12 cellular contexts compared by ENCODE assay signal in genomic region chr6:166419717-166420116, GRCh38. TPM values are rescaled to one million over a fixed set of nuclear protein-coding genes. Genes with fewer than 3 reads are reported as not detected.
DNase-seq lines count a peak whose midpoint lies in the region; ATAC-seq and TF ChIP-seq lines count a peak whose summit lies in the region.
"Had no signal": no experiment of that assay in that cellular context is flagged by ENCODE, and none has a peak within 500 bp of the region (broad histone marks: within the 10 kb centered on the region; RNA-seq: fewer than 3 reads in every experiment).

No MANE protein-coding gene starts in this region.

- H3K79me2 ChIP-seq in MM.1S (ENCODE audit: low read length) (no peaks in the 10 kb centered on the region), mesendoderm (ENCODE audit: control insufficient read depth, insufficient read depth, low read length) (no peaks in the 10 kb centered on the region)

- H3K27me3 ChIP-seq in MM.1S (replicated peaks; ENCODE audit: insufficient read depth, low read length) = no peaks in the 10 kb centered on the region
- H3K27me3 ChIP-seq in mesendoderm (ENCODE audit: insufficient read depth, low read length, poor library complexity) = no peaks in the 10 kb centered on the region
- H3K27me3 ChIP-seq in sigmoid colon = no peaks in the 10 kb centered on the region
- H3K27me3 ChIP-seq: cardiac muscle cell, esophagus squamous epithelium had no signal

- H3K23ac ChIP-seq in mesendoderm (ENCODE audit: low read length) = no peak overlapping the region

- no peak overlapping the region for H3K18ac ChIP-seq in mesendoderm (ENCODE audit: low read length)

- H3K4me1 Mint-ChIP-seq in activated T-cell treated with anti-CD3 and anti-CD28 coated beads, Interleukin-2, amount 50 U/mL, for 72 hours (ENCODE audit: low read depth) = peaks cover 67% of the 10 kb centered on the region
- peaks cover 63% of the 10 kb centered on the region for H3K4me1 Mint-ChIP-seq in stimulated activated naive CD8-positive, alpha-beta T cell treated with anti-CD3 and anti-CD28 coated beads, Interleukin-15, amount 100 ng/mL, for 72 hours

- H2AFZ ChIP-seq in MM.1S (ENCODE audit: low read length) = 0 out of 2 replicates have a peak overlapping the region, but pooled peaks have one; percentile 45

- H3K27ac ChIP-seq in MM.1S (ENCODE audit: low read length) (peak overlapping the region; percentile 93), mesendoderm (ENCODE audit: low read depth, low read length) (no peak overlapping the region), sigmoid colon (no peak overlapping the region)
- H3K27ac ChIP-seq: cardiac muscle cell had no signal

- H3K27ac Mint-ChIP-seq in activated T-cell treated with anti-CD3 and anti-CD28 coated beads, Interleukin-2, amount 50 U/mL, for 72 hours = no peak overlapping the region
- peak overlapping the region in 1 of 2 donors; percentile 78 for H3K27ac Mint-ChIP-seq in stimulated activated naive CD8-positive, alpha-beta T cell treated with anti-CD3 and anti-CD28 coated beads, Interleukin-15, amount 100 ng/mL, for 72 hours
- H3K27ac Mint-ChIP-seq: nephron progenitor cell had no signal

- no peak overlapping the region for H4K8ac ChIP-seq in mesendoderm (ENCODE audit: low read depth, low read length)

- no peaks in the 10 kb centered on the region for H4K20me1 ChIP-seq in MM.1S (ENCODE audit: insufficient read depth, low read length)

- no CpG with 5 or more reads among the region's 15 CpGs for WGBS in mesendoderm (ENCODE audit: extremely low coverage, insufficient coverage, low lambda C conversion rate)
- WGBS in sigmoid colon, 2 donors = 92 to 93% methylated on average over 15 of the region's 15 CpGs

- H3K4me3 Mint-ChIP-seq in activated T-cell treated with anti-CD3 and anti-CD28 coated beads, Interleukin-2, amount 50 U/mL, for 72 hours = peak overlapping the region; percentile 36 to 58
- peak overlapping the region; percentile 40 to 41 for H3K4me3 Mint-ChIP-seq in stimulated activated naive CD8-positive, alpha-beta T cell treated with anti-CD3 and anti-CD28 coated beads, Interleukin-15, amount 100 ng/mL, for 72 hours
- H3K4me3 Mint-ChIP-seq: nephron progenitor cell had no signal

- H3K4me3 ChIP-seq in MM.1S (ENCODE audit: low read length) (no peak overlapping the region), mesendoderm (ENCODE audit: low read length) (no peak overlapping the region), sigmoid colon (no peak overlapping the region)
- H3K4me3 ChIP-seq: cardiac muscle cell, esophagus squamous epithelium had no signal

- H4K5ac ChIP-seq in mesendoderm (ENCODE audit: low read length) = no peak overlapping the region

- no peak overlapping the region for H3K4ac ChIP-seq in mesendoderm (ENCODE audit: low read depth, low read length)

- peak; percentile 6 to 14 for ATAC-seq in activated T-cell treated with anti-CD3 and anti-CD28 coated beads, Interleukin-2, amount 50 U/mL, for 72 hours (replicated peaks in 1 of 2)
- peak; percentile 7 for ATAC-seq in GM21825 (IDR thresholded peaks at IDR 0.05; ENCODE audit: unreplicated experiment)
- ATAC-seq in stimulated activated naive CD8-positive, alpha-beta T cell treated with anti-CD3 and anti-CD28 coated beads, Interleukin-15, amount 100 ng/mL, for 72 hours = peak; percentile 3

- H3K36me3 Mint-ChIP-seq in activated T-cell treated with anti-CD3 and anti-CD28 coated beads, Interleukin-2, amount 50 U/mL, for 72 hours (ENCODE audit: insufficient read depth in 2 of 2) = peaks cover 20 to 21% of the 10 kb centered on the region in 2 donors

- no peak overlapping the region for H2BK5ac ChIP-seq in mesendoderm (ENCODE audit: low read length)

- TF ChIP-seq CTCF in MM.1S (IDR thresholded peaks at IDR 0.05; ENCODE audit: low read length) = no peak
- no peak for TF ChIP-seq CTCF in sigmoid colon (IDR thresholded peaks at IDR 0.05)

- H3K9ac ChIP-seq in MM.1S (ENCODE audit: low read length) = peak overlapping the region; percentile 38; the same call in 1 of the 2 replicates
- H3K9ac ChIP-seq in mesendoderm (ENCODE audit: low read length) = no peak overlapping the region

- H3K9me3 Mint-ChIP-seq in activated T-cell treated with anti-CD3 and anti-CD28 coated beads, Interleukin-2, amount 50 U/mL, for 72 hours = peaks cover 14 to 16% of the 10 kb centered on the region in 2 donors
- H3K9me3 Mint-ChIP-seq in stimulated activated naive CD8-positive, alpha-beta T cell treated with anti-CD3 and anti-CD28 coated beads, Interleukin-15, amount 100 ng/mL, for 72 hours = peaks cover 14 to 17% of the 10 kb centered on the region in 2 donors

- no peak overlapping the region for H3K56ac ChIP-seq in mesendoderm (ENCODE audit: low read length)

- peaks cover 25% of the 10 kb centered on the region for H3K4me1 ChIP-seq in MM.1S (ENCODE audit: low read length)
- H3K4me1 ChIP-seq in mesendoderm (ENCODE audit: control insufficient read depth, low read depth, low read length) = no peaks in the 10 kb centered on the region
- peaks cover 0 to 9% (median 0%) of the 10 kb centered on the region in 4 donors for H3K4me1 ChIP-seq in sigmoid colon

- H3K9me3 ChIP-seq in MM.1S (replicated peaks; ENCODE audit: insufficient read depth, low read length) (no peaks in the 10 kb centered on the region), sigmoid colon (no peaks in the 10 kb centered on the region)
- H3K9me3 ChIP-seq: esophagus squamous epithelium had no signal

- H3K4me2 ChIP-seq in MM.1S (ENCODE audit: low read depth, low read length) (peak overlapping the region; percentile 45), mesendoderm (ENCODE audit: low read length) (no peak overlapping the region)

- no peak for TF ChIP-seq POLR2A in sigmoid colon (IDR thresholded peaks at IDR 0.05)

- H2BK15ac ChIP-seq in mesendoderm (replicated peaks; ENCODE audit: low read depth) = no peak overlapping the region

- H2AK5ac ChIP-seq in mesendoderm (ENCODE audit: low read length) = no peak overlapping the region

- no peaks in the 10 kb centered on the region for H3K9me2 ChIP-seq in MM.1S (replicated peaks; ENCODE audit: insufficient read depth, low read length)

- peaks cover 16% of the 10 kb centered on the region for H3F3A ChIP-seq in MM.1S (ENCODE audit: insufficient read depth, low read length)

- H3K36me3 ChIP-seq in MM.1S (replicated peaks; ENCODE audit: insufficient read depth, low read length) (no peaks in the 10 kb centered on the region), mesendoderm (ENCODE audit: control insufficient read depth, insufficient read depth, low read length) (peaks cover 2% of the 10 kb centered on the region), sigmoid colon (peaks cover 0 to 49% (median 8%) of the 10 kb centered on the region in 4 donors)
- H3K36me3 ChIP-seq: cardiac muscle cell had no signal

- DNase-seq in activated T-cell treated with anti-CD3 and anti-CD28 coated beads, Interleukin-2, amount 50 U/mL, for 72 hours = no peak
- DNase-seq in activated T-cell treated with anti-CD3 and anti-CD28 coated beads for 4 hours (no peak), MM.1S (no peak), mesendoderm (no peak), sigmoid colon (no peak), DMS114 treated with DMSO at 0.1 percent for 48 hours (lab: John Stamatoyannopoulos, UW; ENCODE audit: unreplicated experiment) (no peak)
- no peak for DNase-seq in stimulated activated naive CD8-positive, alpha-beta T cell treated with anti-CD3 and anti-CD28 coated beads, Interleukin-15, amount 100 ng/mL, for 72 hours
- DNase-seq: esophagus squamous epithelium, NCI-H2081 treated with DMSO at 0.1 percent for 48 hours, nephron progenitor cell had no signal

- no peak for TF ChIP-seq EP300 in sigmoid colon (IDR thresholded peaks at IDR 0.05)

- H2BK120ac ChIP-seq in mesendoderm (ENCODE audit: low read depth, low read length) = no peak overlapping the region

- no peaks in the 10 kb centered on the region for H3K79me1 ChIP-seq in mesendoderm (ENCODE audit: low read length)

- intact Hi-C loops in sigmoid colon (cut with DNase I) = no loop called here

- no peaks in the 10 kb centered on the region for H3K27me3 Mint-ChIP-seq in activated T-cell treated with anti-CD3 and anti-CD28 coated beads, Interleukin-2, amount 50 U/mL, for 72 hours (ENCODE audit: low read depth)
- H3K27me3 Mint-ChIP-seq in stimulated activated naive CD8-positive, alpha-beta T cell treated with anti-CD3 and anti-CD28 coated beads, Interleukin-15, amount 100 ng/mL, for 72 hours = no peaks in the 10 kb centered on the region

RNA-seq across cellular contexts. Expression of gene MPC1, which starts 37.0 kb away (rescaled TPM):
- total RNA-seq in activated T-cell treated with anti-CD3 and anti-CD28 coated beads, Interleukin-2, amount 50 U/mL, for 72 hours = 10 to 100 TPM; 23.6 to 26.8 TPM
- polyA plus RNA-seq in mesendoderm (2013, experiment 1 of 2) = 29.7 TPM
- polyA plus RNA-seq in mesendoderm (2013, experiment 2 of 2) = 27.6 TPM
- total RNA-seq in sigmoid colon = 10 to 100 TPM; 52.9 to 82.0 (median 78.3) TPM
- 100 to 1,000 TPM; 116 to 310 (median 161) TPM for polyA plus RNA-seq in sigmoid colon
